1 cellular context compared by ENCODE assay signal in genomic region chr4:21819086-21819485, GRCh38.
TF ChIP-seq lines count a peak whose summit lies in the region.

No MANE protein-coding gene starts in this region.

TF ChIP-seq in SK-N-SH treated with all-trans-retinoic acid at 6 μM for 48 hours, 23 proteins besides CTCF, POLR2A, EP300 and RAD21 (continued from another document):
- TF ChIP-seq PATZ1 (CRISPR knock-in tag; IDR thresholded peaks at IDR 0.05; ENCODE audit: borderline replicate concordance) (no peak), CSDC2 (CRISPR knock-in tag; IDR thresholded peaks at IDR 0.05) (no peak), ZFP30 (CRISPR knock-in tag; IDR thresholded peaks at IDR 0.05) (no peak), CSRNP3 (CRISPR knock-in tag; IDR thresholded peaks at IDR 0.05) (no peak), RARB (CRISPR knock-in tag; IDR thresholded peaks at IDR 0.05) (no peak)
